Comparison of ENCODE assay signal across 8 cellular contexts in the genomic region with DNA sequence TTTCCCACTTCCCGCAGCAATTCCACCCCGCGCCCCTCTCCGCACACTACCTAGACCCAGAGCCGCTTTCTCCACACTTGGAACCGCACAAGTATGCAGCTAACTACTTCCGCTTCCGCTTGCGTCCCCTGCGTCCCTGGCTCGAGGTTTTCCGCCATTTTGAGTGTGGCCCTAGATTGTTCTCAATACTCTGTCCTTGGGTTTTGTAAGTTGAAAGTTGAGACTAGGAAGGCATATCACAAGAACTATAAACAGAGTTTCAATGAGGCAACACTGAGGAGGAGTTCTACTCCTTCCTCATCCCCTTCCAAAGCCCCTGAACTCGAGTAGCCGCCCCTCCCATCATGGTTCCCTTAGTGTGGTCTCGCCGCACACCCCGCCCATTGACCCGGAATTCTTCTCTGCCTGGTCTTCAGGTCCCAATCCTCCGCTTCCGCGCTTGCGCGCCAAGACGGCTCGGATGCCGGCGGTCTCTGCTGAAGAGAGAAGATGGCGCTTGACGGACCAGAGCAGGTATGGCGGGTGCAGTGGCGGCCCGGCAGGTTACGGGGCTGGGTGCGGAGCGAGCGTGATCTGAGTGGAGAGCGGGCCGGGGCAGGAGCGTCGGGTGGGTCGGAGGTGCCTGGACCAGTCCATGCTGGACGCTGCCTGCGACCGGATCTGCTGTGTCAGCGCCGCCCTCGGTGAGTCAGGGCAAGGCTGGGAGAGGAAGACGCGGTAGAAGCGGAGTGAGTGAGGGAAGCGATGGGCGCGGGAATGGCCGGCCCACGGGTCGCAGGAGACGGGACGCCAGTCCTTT. TPM values are rescaled to one million over a fixed set of nuclear protein-coding genes. Genes with fewer than 3 reads are reported as not detected.
DNase-seq lines count a peak whose midpoint lies in the region; ATAC-seq and FAIRE-seq lines count a peak whose summit lies in the region.

A gene with protein sequence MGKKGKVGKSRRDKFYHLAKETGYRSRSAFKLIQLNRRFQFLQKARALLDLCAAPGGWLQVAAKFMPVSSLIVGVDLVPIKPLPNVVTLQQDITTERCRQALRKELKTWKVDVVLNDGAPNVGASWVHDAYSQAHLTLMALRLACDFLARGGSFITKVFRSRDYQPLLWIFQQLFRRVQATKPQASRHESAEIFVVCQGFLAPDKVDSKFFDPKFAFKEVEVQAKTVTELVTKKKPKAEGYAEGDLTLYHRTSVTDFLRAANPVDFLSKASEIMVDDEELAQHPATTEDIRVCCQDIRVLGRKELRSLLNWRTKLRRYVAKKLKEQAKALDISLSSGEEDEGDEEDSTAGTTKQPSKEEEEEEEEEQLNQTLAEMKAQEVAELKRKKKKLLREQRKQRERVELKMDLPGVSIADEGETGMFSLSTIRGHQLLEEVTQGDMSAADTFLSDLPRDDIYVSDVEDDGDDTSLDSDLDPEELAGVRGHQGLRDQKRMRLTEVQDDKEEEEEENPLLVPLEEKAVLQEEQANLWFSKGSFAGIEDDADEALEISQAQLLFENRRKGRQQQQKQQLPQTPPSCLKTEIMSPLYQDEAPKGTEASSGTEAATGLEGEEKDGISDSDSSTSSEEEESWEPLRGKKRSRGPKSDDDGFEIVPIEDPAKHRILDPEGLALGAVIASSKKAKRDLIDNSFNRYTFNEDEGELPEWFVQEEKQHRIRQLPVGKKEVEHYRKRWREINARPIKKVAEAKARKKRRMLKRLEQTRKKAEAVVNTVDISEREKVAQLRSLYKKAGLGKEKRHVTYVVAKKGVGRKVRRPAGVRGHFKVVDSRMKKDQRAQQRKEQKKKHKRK (minus strand): TSS at position 662 of the 799 bp plus-strand sequence. CDS start 761 bp downstream, outside the sequence.
TSS of gene PSMC5 (plus strand) at position 430 of the 799 bp plus-strand sequence. CDS start at position 490, 60 bp downstream.

- DNase-seq in Daoy (ENCODE audit: low read depth), result peak; percentile 97
- peak; percentile 98 for DNase-seq in Karpas-422
- DNase-seq in RCC 7860 (ENCODE audit: low spot score), result peak; percentile 83
- peak; percentile 92 for DNase-seq in activated T-helper 1 cell treated with Interleukin-2 at 50 U/mL for 16 hours (ENCODE audit: low read depth)
- peak; percentile 93 for DNase-seq in fibroblast of gingiva (ENCODE audit: low read depth)
- DNase-seq in naive B cell, result peak; percentile 95

- no peaks in the 10 kb centered on the region for H3K9me3 Mint-ChIP-seq in naive B cell
- H3K9me3 Mint-ChIP-seq in stimulated activated memory B cell treated with anti-CD40 and anti-IgM and Interleukin-4, amounts not matched to agents 10 μg/mL and 1 μg/mL and 100 μg/mL, for 72 hours, result no peaks in the 10 kb centered on the region

- H3K9me2 ChIP-seq in Karpas-422 (replicated peaks; ENCODE audit: insufficient read depth, low read length), result no peaks in the 10 kb centered on the region

- H3K4me2 ChIP-seq in Karpas-422 (ENCODE audit: low read depth, low read length, poor library complexity, severe bottlenecking), result peak within 1 kb of the TSS; percentile 91

- FAIRE-seq in RCC 7860 (lab: Jason Lieb, UNC), result no peak

- no peaks in the 10 kb centered on the region for H3K27me3 ChIP-seq in Karpas-422 (ENCODE audit: low read length)

- H3K9ac ChIP-seq in Karpas-422 (ENCODE audit: low read length), result peak within 1 kb of the TSS; percentile 86

- peak within 1 kb of the TSS; percentile 96 for H2AFZ ChIP-seq in Karpas-422 (ENCODE audit: low read length)

- H3K4me3 Mint-ChIP-seq in naive B cell, result peak within 1 kb of the TSS; percentile 95 to 99 (median 96)
- H3K4me3 Mint-ChIP-seq in stimulated activated memory B cell treated with anti-CD40 and anti-IgM and Interleukin-4, amounts not matched to agents 10 μg/mL and 1 μg/mL and 100 μg/mL, for 72 hours, result peak within 1 kb of the TSS; percentile 91

- H3K4me3 ChIP-seq in Karpas-422 (ENCODE audit: low read length), result peak within 1 kb of the TSS; percentile 87

- H3K36me3 ChIP-seq in Karpas-422 (ENCODE audit: insufficient read depth, low read length), result peaks cover 49% of the 10 kb centered on the region; the same call in 1 of the 2 replicates

- peaks cover 28% of the 10 kb centered on the region for H3K4me1 ChIP-seq in Karpas-422 (ENCODE audit: low read length)

- no peaks in the 10 kb centered on the region for H3K27me3 Mint-ChIP-seq in naive B cell
- no peaks in the 10 kb centered on the region for H3K27me3 Mint-ChIP-seq in stimulated activated memory B cell treated with anti-CD40 and anti-IgM and Interleukin-4, amounts not matched to agents 10 μg/mL and 1 μg/mL and 100 μg/mL, for 72 hours

- ATAC-seq in GM21825 (IDR thresholded peaks at IDR 0.05; ENCODE audit: unreplicated experiment), result peak; percentile 81
- peak; percentile 94 for ATAC-seq in naive B cell (ENCODE audit: low read depth in 2 of 2)
- ATAC-seq in stimulated activated memory B cell treated with anti-CD40 and anti-IgM and Interleukin-4, amounts not matched to agents 10 μg/mL and 1 μg/mL and 100 μg/mL, for 72 hours, result peak; percentile 98

- no peaks in the 10 kb centered on the region for H3K9me3 ChIP-seq in Karpas-422 (ENCODE audit: low read length)

- peaks cover 57% of the 10 kb centered on the region for H3K79me2 ChIP-seq in Karpas-422 (ENCODE audit: low read length)

- H3K36me3 Mint-ChIP-seq in naive B cell, result peaks cover 6 to 27% of the 10 kb centered on the region in 2 donors
- H3K36me3 Mint-ChIP-seq in stimulated activated memory B cell treated with anti-CD40 and anti-IgM and Interleukin-4, amounts not matched to agents 10 μg/mL and 1 μg/mL and 100 μg/mL, for 72 hours, result peaks cover 42% of the 10 kb centered on the region

- H4K20me1 ChIP-seq in Karpas-422 (ENCODE audit: insufficient read depth, low read depth, low read length), result peaks cover 22% of the 10 kb centered on the region

- H3K27ac Mint-ChIP-seq in naive B cell, result peak within 1 kb of the TSS; percentile 97 to 100 (median 99)
- peak within 1 kb of the TSS; percentile 97 for H3K27ac Mint-ChIP-seq in stimulated activated memory B cell treated with anti-CD40 and anti-IgM and Interleukin-4, amounts not matched to agents 10 μg/mL and 1 μg/mL and 100 μg/mL, for 72 hours

- peaks cover 63 to 88% (median 72%) of the 10 kb centered on the region in 3 donors for H3K4me1 Mint-ChIP-seq in naive B cell
- H3K4me1 Mint-ChIP-seq in stimulated activated memory B cell treated with anti-CD40 and anti-IgM and Interleukin-4, amounts not matched to agents 10 μg/mL and 1 μg/mL and 100 μg/mL, for 72 hours, result peaks cover 64% of the 10 kb centered on the region

- H3K27ac ChIP-seq in Karpas-422 (ENCODE audit: low read length), result peak within 1 kb of the TSS; percentile 81

RNA-seq across cellular contexts. Expression of the first gene that starts in this region (rescaled TPM):
- total RNA-seq in Daoy (2014; rRNA removed; shearing (Covaris generic)), result 91.3 and 116 TPM in 2 replicates
- 30.7 and 39.5 TPM in 2 replicates for total RNA-seq in Karpas-422 (2014; rRNA removed; shearing (Covaris generic); ENCODE audit: low replicate concordance)
- polyA plus RNA-seq in naive B cell (ENCODE audit: low read depth in 6 of 6), result 10 to 100 TPM in 5 of 6 donors, 1 to 10 TPM in 1; 3.8 to 35.5 (median 22.2) TPM

RNA-seq across cellular contexts. Expression of gene PSMC5, which starts in this region (rescaled TPM):
- 75.3 and 98.5 TPM in 2 replicates for total RNA-seq in Daoy (2014; rRNA removed; shearing (Covaris generic))
- 26.9 and 49.1 TPM in 2 replicates for total RNA-seq in Karpas-422 (2014; rRNA removed; shearing (Covaris generic); ENCODE audit: low replicate concordance)
- polyA plus RNA-seq in naive B cell (ENCODE audit: low read depth in 6 of 6), result 100 to 1,000 TPM; 107 to 220 (median 118) TPM

Comparison
In these comparisons a context has a peak if more than half of its experiments do, and no peak if none do; other contexts are left out.
1. Peak in every context shown above with its lines: DNase-seq, ATAC-seq, H3K4me3 ChIP-seq and H3K27ac ChIP-seq.